8 cellular contexts compared by ENCODE assay signal in the genomic region with DNA sequence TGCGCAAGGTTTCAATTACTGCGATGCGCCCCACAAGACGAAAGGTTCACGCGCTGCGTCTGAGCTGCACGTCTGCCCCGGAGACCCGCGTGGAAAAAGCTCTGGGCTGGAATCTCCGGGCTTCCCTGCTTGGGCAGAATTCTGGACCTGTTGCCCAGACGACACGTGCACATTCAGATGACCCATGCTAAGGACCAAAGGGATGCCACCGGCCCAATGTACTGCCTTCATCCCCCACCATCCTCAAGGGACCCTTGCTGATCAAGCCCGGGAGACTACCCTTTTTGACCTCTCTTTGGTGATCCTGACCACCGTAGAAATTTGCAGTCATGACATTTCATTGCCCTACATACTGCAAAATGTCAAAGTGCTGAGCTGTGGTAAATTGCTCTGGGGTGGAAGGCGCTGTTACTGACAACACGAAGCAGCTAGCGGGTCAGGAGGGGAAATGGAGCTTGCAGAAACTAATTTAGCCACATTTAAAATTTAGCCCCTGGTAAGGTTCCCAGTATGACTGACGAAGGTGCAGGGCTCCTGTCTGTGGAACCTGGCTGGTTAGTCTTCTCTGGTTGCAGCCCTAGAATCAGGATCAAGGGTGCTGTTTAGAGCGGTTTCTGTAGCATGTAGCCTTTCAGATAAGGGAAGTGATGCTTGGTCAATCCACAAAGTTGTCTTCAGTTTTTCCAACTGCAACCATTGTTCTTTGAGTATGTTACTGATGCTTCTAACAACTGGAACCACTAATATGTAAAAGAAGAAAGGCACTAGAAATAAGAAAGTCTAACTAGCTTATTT.
DNase-seq lines count a peak whose midpoint lies in the region; ATAC-seq and TF ChIP-seq lines count a peak whose summit lies in the region.

No MANE protein-coding gene starts in this region.

- no peak for TF ChIP-seq POLR2A in suprapubic skin (IDR thresholded peaks at IDR 0.05)

- TF ChIP-seq CTCF in suprapubic skin (IDR thresholded peaks at IDR 0.05): no peak

- H3K4me1 ChIP-seq in suprapubic skin: peaks cover 29% of the 10 kb centered on the region

- peaks cover 60% of the 10 kb centered on the region for H3K27me3 Mint-ChIP-seq in activated T-helper 2 cell treated with anti-CD3 and anti-CD28 coated beads, Interferon-gamma antibody, Interleukin-2, Interleukin-4, amounts not matched to agents 10 μg/mL and 5 μg/mL and 100 μg/mL, durations not matched to agents 14 hours and 24 hours and 36 hours (ENCODE audit: low read depth)

- no peaks in the 10 kb centered on the region for H3K36me3 ChIP-seq in suprapubic skin

- peaks cover 39% of the 10 kb centered on the region for H3K36me3 Mint-ChIP-seq in activated T-helper 2 cell treated with anti-CD3 and anti-CD28 coated beads, Interferon-gamma antibody, Interleukin-2, Interleukin-4, amounts not matched to agents 10 μg/mL and 5 μg/mL and 100 μg/mL, durations not matched to agents 14 hours and 24 hours and 36 hours (ENCODE audit: low read depth)

- peak overlapping the region; percentile 89 for H3K4me3 Mint-ChIP-seq in activated T-helper 2 cell treated with anti-CD3 and anti-CD28 coated beads, Interferon-gamma antibody, Interleukin-2, Interleukin-4, amounts not matched to agents 10 μg/mL and 5 μg/mL and 100 μg/mL, durations not matched to agents 14 hours and 24 hours and 36 hours (ENCODE audit: low read depth)

- no peak for TF ChIP-seq EP300 in suprapubic skin (IDR thresholded peaks at IDR 0.05)

- H3K9me3 Mint-ChIP-seq in activated T-helper 2 cell treated with anti-CD3 and anti-CD28 coated beads, Interferon-gamma antibody, Interleukin-2, Interleukin-4, amounts not matched to agents 10 μg/mL and 5 μg/mL and 100 μg/mL, durations not matched to agents 14 hours and 24 hours and 36 hours: no peaks in the 10 kb centered on the region

- H3K4me1 Mint-ChIP-seq in activated T-helper 2 cell treated with anti-CD3 and anti-CD28 coated beads, Interferon-gamma antibody, Interleukin-2, Interleukin-4, amounts not matched to agents 10 μg/mL and 5 μg/mL and 100 μg/mL, durations not matched to agents 14 hours and 24 hours and 36 hours (ENCODE audit: low read depth): peaks cover 28% of the 10 kb centered on the region

- H3K27ac ChIP-seq in suprapubic skin: peak overlapping the region; percentile 42

- H3K9me3 ChIP-seq in suprapubic skin: no peaks in the 10 kb centered on the region

- peak; percentile 12 for ATAC-seq in left lobe of liver

- H3K27me3 ChIP-seq in suprapubic skin: peaks cover 13% of the 10 kb centered on the region

- DNase-seq in NOMO-1 treated with DMSO at 0.1 percent for 48 hours (lab: John Stamatoyannopoulos, UW; ENCODE audit: unreplicated experiment): peak; percentile 46
- DNase-seq in NOMO-1 treated with dmso at 0.1 percent for 144 hours (lab: John Stamatoyannopoulos, UW; ENCODE audit: unreplicated experiment): no peak
- DNase-seq in activated T-helper 2 cell treated with anti-CD3 and anti-CD28 coated beads, Interferon-gamma antibody, Interleukin-2, Interleukin-4, amounts not matched to agents 10 μg/mL and 5 μg/mL and 100 μg/mL, durations not matched to agents 14 hours and 24 hours and 36 hours (ENCODE audit: low spot score): no peak
- DNase-seq in left lobe of liver (ENCODE audit: low spot score): no peak
- DNase-seq in suprapubic skin (ENCODE audit: low spot score in 2 of 2): no peak
- DNase-seq in NCI-H2081 treated with DMSO at 0.1 percent for 48 hours (lab: John Stamatoyannopoulos, UW): no peak
- DNase-seq in NCI-H2171 treated with DMSO at 0.1 percent for 48 hours (lab: John Stamatoyannopoulos, UW): no peak
- DNase-seq in NCI-H82 (lab: John Stamatoyannopoulos, UW): no peak

- peak overlapping the region; percentile 66 for H3K4me3 ChIP-seq in suprapubic skin

- intact Hi-C loops in activated T-helper 2 cell treated with anti-CD3 and anti-CD28 coated beads, Interferon-gamma antibody, Interleukin-2, Interleukin-4, amounts not matched to agents 10 μg/mL and 5 μg/mL and 100 μg/mL, durations not matched to agents 14 hours and 24 hours and 36 hours (cut with micrococcal nuclease): loop anchor here (1.0 to 2.0 kb wide), 3 partner anchors 13 to 43 kb away; no protein-coding TSS in a partner anchor

- WGBS in suprapubic skin: 18% methylated on average over 21 of the region's 22 CpGs

- H3K27ac Mint-ChIP-seq in activated T-helper 2 cell treated with anti-CD3 and anti-CD28 coated beads, Interferon-gamma antibody, Interleukin-2, Interleukin-4, amounts not matched to agents 10 μg/mL and 5 μg/mL and 100 μg/mL, durations not matched to agents 14 hours and 24 hours and 36 hours: peak overlapping the region; percentile 60
